Comparison of ENCODE assay signal across 1 cellular context in the genomic region with DNA sequence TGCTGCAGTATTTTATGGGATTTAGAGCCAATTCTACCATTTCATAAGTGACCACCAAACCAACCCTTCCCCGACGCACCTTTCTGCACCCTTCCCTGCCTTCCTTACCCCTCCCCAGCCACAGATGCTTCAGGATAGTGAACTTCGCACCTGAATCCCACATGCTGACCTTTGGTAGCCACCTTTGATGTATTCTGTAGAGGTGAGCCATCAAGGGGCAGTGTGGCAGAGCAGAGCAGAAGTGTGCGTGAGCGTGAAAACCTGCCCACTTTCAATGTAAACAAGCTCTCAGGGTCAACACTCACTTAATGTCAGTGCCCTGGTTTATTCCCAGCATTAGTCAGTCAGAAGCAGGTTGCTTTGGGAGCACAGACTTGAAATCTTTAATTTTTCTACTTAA.
TF ChIP-seq lines count a peak whose summit lies in the region.

No MANE protein-coding gene starts in this region.

TF ChIP-seq in HepG2, 621 proteins besides CTCF, POLR2A, EP300 and RAD21 (continued from another document and continues in another):
- TF ChIP-seq, protein P1, sequence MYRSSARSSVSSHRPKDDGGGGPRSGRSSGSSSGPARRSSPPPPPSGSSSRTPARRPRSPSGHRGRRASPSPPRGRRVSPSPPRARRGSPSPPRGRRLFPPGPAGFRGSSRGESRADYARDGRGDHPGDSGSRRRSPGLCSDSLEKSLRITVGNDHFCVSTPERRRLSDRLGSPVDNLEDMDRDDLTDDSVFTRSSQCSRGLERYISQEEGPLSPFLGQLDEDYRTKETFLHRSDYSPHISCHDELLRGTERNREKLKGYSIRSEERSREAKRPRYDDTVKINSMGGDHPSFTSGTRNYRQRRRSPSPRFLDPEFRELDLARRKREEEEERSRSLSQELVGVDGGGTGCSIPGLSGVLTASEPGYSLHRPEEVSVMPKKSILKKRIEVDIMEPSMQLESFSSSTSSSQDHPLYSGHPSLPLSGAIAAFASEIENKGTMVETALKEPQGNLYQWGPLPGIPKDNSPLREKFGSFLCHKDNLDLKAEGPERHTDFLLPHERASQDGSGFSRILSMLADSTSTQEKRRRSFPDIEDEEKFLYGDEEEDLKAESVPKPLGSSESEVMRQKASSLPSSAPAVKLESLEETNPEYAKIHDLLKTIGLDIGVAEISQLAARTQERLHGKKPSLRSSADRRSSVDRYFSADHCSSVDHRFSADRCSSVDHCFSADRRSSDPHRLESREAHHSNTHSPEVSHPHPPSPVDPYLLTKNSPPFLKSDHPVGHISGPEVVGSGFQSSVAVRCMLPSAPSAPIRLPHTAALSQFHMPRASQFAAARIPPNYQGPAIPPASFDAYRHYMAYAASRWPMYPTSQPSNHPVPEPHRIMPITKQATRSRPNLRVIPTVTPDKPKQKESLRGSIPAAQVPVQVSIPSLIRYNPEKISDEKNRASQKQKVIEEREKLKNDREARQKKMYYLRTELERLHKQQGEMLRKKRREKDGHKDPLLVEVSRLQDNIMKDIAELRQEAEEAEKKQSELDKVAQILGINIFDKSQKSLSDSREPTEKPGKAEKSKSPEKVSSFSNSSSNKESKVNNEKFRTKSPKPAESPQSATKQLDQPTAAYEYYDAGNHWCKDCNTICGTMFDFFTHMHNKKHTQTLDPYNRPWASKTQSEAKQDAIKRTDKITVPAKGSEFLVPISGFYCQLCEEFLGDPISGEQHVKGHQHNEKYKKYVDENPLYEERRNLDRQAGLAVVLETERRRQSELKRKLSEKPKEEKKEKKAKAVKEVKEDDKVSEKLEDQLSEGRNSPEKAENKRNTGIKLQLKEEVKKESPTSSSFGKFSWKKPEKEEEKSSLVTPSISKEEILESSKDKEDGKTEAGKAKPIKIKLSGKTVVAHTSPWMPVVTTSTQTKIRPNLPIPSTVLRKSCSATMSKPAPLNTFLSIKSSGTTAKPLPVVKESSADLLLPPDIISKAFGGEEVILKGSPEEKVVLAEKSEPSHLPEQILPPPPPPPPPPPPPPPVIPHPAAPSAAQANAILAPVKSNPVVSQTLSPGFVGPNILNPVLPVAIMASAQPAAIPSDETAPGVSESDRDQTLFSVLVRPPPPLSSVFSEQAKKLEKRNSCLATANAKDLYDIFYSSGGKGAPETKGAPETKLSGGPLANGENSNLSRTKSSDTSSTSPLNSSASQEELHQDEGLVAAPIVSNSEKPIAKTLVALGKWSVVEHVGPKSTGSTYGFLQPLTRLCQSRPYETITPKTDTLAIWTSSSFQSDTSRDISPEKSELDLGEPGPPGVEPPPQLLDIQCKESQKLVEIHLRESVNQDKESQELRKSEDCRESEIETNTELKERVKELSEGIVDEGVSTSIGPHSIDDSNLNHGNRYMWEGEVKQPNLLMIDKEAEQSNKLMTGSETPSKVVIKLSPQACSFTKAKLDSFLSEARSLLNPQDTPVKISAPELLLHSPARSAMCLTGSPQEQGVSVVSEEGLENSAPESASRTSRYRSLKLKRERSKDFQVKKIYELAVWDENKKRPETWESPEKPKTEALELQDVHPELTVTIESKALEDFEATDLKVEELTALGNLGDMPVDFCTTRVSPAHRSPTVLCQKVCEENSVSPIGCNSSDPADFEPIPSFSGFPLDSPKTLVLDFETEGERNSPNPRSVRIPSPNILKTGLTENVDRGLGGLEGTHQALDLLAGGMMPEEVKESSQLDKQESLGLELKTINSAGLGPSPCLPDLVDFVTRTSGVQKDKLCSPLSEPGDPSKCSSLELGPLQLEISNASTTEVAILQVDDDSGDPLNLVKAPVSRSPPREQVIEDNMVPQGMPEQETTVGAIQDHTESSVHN (CRISPR knock-in tag; IDR thresholded peaks at IDR 0.05) = no peak
- TF ChIP-seq BHLHE40 (IDR thresholded peaks at IDR 0.05; ENCODE audit: low read length) (peak; percentile 76), ZNF329 (CRISPR knock-in tag; IDR thresholded peaks at IDR 0.05; ENCODE audit: low read depth) (no peak), RBM22 (optimal IDR thresholded peaks at IDR 0.05; ENCODE audit: low read length) (no peak), ZSCAN29 (CRISPR knock-in tag; conservative IDR thresholded peaks at IDR 0.05) (no peak), NFE2L2 (IDR thresholded peaks at IDR 0.05; ENCODE audit: low read length) (no peak), KLF15 (CRISPR knock-in tag; IDR thresholded peaks at IDR 0.05; ENCODE audit: borderline replicate concordance) (no peak), KIAA2018 (CRISPR knock-in tag; IDR thresholded peaks at IDR 0.05; ENCODE audit: borderline replicate concordance) (no peak), ZNF230 (CRISPR knock-in tag; IDR thresholded peaks at IDR 0.05) (no peak), RNF2 (conservative IDR thresholded peaks at IDR 0.05; ENCODE audit: low read depth) (no peak), ZMYM4 (CRISPR knock-in tag; IDR thresholded peaks at IDR 0.05) (peak; percentile 85), EEA1 (CRISPR knock-in tag; IDR thresholded peaks at IDR 0.05; ENCODE audit: borderline replicate concordance) (no peak), ZNF3 (CRISPR knock-in tag; IDR thresholded peaks at IDR 0.05) (no peak), HCFC1 (IDR thresholded peaks at IDR 0.05; ENCODE audit: low read depth, low read length) (no peak), MIXL1 (CRISPR knock-in tag; IDR thresholded peaks at IDR 0.05) (peak; percentile 90), ELK4 (CRISPR knock-in tag; IDR thresholded peaks at IDR 0.05; ENCODE audit: borderline replicate concordance) (no peak), NCOA5 (CRISPR knock-in tag; IDR thresholded peaks at IDR 0.05) (no peak), ZNF138 (CRISPR knock-in tag; IDR thresholded peaks at IDR 0.05; ENCODE audit: low read depth) (no peak)
- TF ChIP-seq, protein P2, sequence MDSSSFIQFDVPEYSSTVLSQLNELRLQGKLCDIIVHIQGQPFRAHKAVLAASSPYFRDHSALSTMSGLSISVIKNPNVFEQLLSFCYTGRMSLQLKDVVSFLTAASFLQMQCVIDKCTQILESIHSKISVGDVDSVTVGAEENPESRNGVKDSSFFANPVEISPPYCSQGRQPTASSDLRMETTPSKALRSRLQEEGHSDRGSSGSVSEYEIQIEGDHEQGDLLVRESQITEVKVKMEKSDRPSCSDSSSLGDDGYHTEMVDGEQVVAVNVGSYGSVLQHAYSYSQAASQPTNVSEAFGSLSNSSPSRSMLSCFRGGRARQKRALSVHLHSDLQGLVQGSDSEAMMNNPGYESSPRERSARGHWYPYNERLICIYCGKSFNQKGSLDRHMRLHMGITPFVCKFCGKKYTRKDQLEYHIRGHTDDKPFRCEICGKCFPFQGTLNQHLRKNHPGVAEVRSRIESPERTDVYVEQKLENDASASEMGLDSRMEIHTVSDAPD (CRISPR knock-in tag; IDR thresholded peaks at IDR 0.05) = no peak
- TF ChIP-seq, protein P3, sequence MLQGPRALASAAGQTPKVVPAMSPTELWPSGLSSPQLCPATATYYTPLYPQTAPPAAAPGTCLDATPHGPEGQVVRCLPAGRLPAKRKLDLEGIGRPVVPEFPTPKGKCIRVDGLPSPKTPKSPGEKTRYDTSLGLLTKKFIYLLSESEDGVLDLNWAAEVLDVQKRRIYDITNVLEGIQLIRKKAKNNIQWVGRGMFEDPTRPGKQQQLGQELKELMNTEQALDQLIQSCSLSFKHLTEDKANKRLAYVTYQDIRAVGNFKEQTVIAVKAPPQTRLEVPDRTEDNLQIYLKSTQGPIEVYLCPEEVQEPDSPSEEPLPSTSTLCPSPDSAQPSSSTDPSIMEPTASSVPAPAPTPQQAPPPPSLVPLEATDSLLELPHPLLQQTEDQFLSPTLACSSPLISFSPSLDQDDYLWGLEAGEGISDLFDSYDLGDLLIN (CRISPR knock-in tag; IDR thresholded peaks at IDR 0.05; ENCODE audit: borderline replicate concordance) = no peak
- TF ChIP-seq, protein P4, sequence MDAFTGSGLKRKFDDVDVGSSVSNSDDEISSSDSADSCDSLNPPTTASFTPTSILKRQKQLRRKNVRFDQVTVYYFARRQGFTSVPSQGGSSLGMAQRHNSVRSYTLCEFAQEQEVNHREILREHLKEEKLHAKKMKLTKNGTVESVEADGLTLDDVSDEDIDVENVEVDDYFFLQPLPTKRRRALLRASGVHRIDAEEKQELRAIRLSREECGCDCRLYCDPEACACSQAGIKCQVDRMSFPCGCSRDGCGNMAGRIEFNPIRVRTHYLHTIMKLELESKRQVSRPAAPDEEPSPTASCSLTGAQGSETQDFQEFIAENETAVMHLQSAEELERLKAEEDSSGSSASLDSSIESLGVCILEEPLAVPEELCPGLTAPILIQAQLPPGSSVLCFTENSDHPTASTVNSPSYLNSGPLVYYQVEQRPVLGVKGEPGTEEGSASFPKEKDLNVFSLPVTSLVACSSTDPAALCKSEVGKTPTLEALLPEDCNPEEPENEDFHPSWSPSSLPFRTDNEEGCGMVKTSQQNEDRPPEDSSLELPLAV (CRISPR knock-in tag; conservative IDR thresholded peaks at IDR 0.05; ENCODE audit: low read depth) = no peak
- TF ChIP-seq, protein P5, sequence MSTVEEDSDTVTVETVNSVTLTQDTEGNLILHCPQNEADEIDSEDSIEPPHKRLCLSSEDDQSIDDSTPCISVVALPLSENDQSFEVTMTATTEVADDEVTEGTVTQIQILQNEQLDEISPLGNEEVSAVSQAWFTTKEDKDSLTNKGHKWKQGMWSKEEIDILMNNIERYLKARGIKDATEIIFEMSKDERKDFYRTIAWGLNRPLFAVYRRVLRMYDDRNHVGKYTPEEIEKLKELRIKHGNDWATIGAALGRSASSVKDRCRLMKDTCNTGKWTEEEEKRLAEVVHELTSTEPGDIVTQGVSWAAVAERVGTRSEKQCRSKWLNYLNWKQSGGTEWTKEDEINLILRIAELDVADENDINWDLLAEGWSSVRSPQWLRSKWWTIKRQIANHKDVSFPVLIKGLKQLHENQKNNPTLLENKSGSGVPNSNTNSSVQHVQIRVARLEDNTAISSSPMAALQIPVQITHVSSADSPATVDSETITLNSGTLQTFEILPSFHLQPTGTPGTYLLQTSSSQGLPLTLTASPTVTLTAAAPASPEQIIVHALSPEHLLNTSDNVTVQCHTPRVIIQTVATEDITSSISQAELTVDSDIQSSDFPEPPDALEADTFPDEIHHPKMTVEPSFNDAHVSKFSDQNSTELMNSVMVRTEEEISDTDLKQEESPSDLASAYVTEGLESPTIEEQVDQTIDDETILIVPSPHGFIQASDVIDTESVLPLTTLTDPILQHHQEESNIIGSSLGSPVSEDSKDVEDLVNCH (CRISPR knock-in tag; IDR thresholded peaks at IDR 0.05) = no peak
